Comparison of ENCODE assay signal across 21 cellular contexts in genomic region chr3:171514466-171514865, GRCh38. TPM values are rescaled to one million over a fixed set of nuclear protein-coding genes. Genes with fewer than 3 reads are reported as not detected.
DNase-seq lines count a peak whose midpoint lies in the region; ATAC-seq and TF ChIP-seq lines count a peak whose summit lies in the region.
"Had no signal": no experiment of that assay in that cellular context is flagged by ENCODE, and none has a peak within 500 bp of the region (broad histone marks: within the 10 kb centered on the region; RNA-seq: fewer than 3 reads in every experiment).

No MANE protein-coding gene starts in this region.

- H3K4me3 Mint-ChIP-seq in mesothelial cell of epicardium (no peak overlapping the region), WTC11 (no peak overlapping the region)
- H3K4me3 Mint-ChIP-seq: activated naive CD8-positive, alpha-beta T cell treated with anti-CD3 and anti-CD28 coated beads, Interleukin-2, amount 50 U/mL, for 24 hours; CD4-positive, alpha-beta memory T cell; T-helper 17 cell had no signal

- CTCF ChIA-PET in WTC11 (lab: Charles Lee) = interaction anchor here (1.5 kb wide), 1 partner anchor 99 kb away, joined by 3 read pairs; no protein-coding TSS in a partner anchor

- POLR2A ChIA-PET in WTC11 (lab: Charles Lee) = no interaction called here

- no peaks in the 10 kb centered on the region for H3K9me3 Mint-ChIP-seq in mesothelial cell of epicardium
- no peaks in the 10 kb centered on the region for H3K9me3 Mint-ChIP-seq in WTC11
- H3K9me3 Mint-ChIP-seq: activated naive CD8-positive, alpha-beta T cell treated with anti-CD3 and anti-CD28 coated beads, Interleukin-2, amount 50 U/mL, for 24 hours had no signal

- intact Hi-C loops in tibial artery (cut with DNase I; ENCODE audit: low total_unique reads) = no loop called here

- H3K27me3 Mint-ChIP-seq in mesothelial cell of epicardium (ENCODE audit: low read depth) (peaks cover 18% of the 10 kb centered on the region), WTC11 (ENCODE audit: low read depth) (no peaks in the 10 kb centered on the region)
- H3K27me3 Mint-ChIP-seq: activated naive CD8-positive, alpha-beta T cell treated with anti-CD3 and anti-CD28 coated beads, Interleukin-2, amount 50 U/mL, for 24 hours had no signal

- H3K4me3 ChIP-seq in BE2C (ENCODE audit: low read depth, low read length) (no peak overlapping the region), tibial artery (no peak overlapping the region)
- H3K4me3 ChIP-seq: MG63, right atrium auricular region, vagina had no signal

- H3K4me1 ChIP-seq in BE2C (peaks cover 5% of the 10 kb centered on the region), tibial artery (peaks cover 0 to 3% (median 0%) of the 10 kb centered on the region in 4 donors)
- H3K4me1 ChIP-seq: right atrium auricular region, vagina had no signal

- no peak overlapping the region for H3K27ac ChIP-seq in tibial artery
- H3K27ac ChIP-seq: brain microvascular endothelial cell, right atrium auricular region, vagina had no signal

- no peaks in the 10 kb centered on the region for H3K27me3 ChIP-seq in BE2C
- H3K27me3 ChIP-seq in tibial artery = no peaks in the 10 kb centered on the region
- H3K27me3 ChIP-seq: brain microvascular endothelial cell, right atrium auricular region, vagina had no signal

- H3K9me3 ChIP-seq in BE2C = no peaks in the 10 kb centered on the region
- no peaks in the 10 kb centered on the region for H3K9me3 ChIP-seq in tibial artery
- H3K9me3 ChIP-seq: MG63, right atrium auricular region, vagina had no signal

- H3K4me1 Mint-ChIP-seq in mesothelial cell of epicardium (no peaks in the 10 kb centered on the region), WTC11 (no peaks in the 10 kb centered on the region)
- H3K4me1 Mint-ChIP-seq: activated naive CD8-positive, alpha-beta T cell treated with anti-CD3 and anti-CD28 coated beads, Interleukin-2, amount 50 U/mL, for 24 hours; CD4-positive, alpha-beta memory T cell; T-helper 17 cell had no signal

- TF ChIP-seq CTCF in BE2C (IDR thresholded peaks at IDR 0.05; ENCODE audit: low read depth, low read length) (0 out of 2 replicates have a peak, but pooled peaks have one; percentile 5), mesothelial cell of epicardium (IDR thresholded peaks at IDR 0.05; ENCODE audit: unreplicated experiment) (peak; percentile 51), WTC11 (IDR thresholded peaks at IDR 0.05) (no peak), tibial artery (IDR thresholded peaks at IDR 0.05) (no peak)

- H3K36me3 ChIP-seq in BE2C = no peaks in the 10 kb centered on the region
- no peaks in the 10 kb centered on the region for H3K36me3 ChIP-seq in tibial artery
- H3K36me3 ChIP-seq: brain microvascular endothelial cell, MG63, right atrium auricular region, vagina had no signal

- H3K27ac Mint-ChIP-seq in mesothelial cell of epicardium (no peak overlapping the region), WTC11 (no peak overlapping the region)
- H3K27ac Mint-ChIP-seq: activated naive CD8-positive, alpha-beta T cell treated with anti-CD3 and anti-CD28 coated beads, Interleukin-2, amount 50 U/mL, for 24 hours; CD4-positive, alpha-beta memory T cell; T-helper 17 cell had no signal

- DNase-seq in BE2C (no peak), HT-29 (ENCODE audit: low spot score) (peak; percentile 20), mesothelial cell of epicardium (ENCODE audit: low spot score in 2 of 2, unreplicated experiment in 2 of 2) (no peak), dedifferentiated amniotic fluid mesenchymal stem cell (ENCODE audit: extremely low spot score) (no peak), WTC11 (ENCODE audit: low spot score) (no peak), tibial artery (no peak)
- DNase-seq: activated CD4-positive, alpha-beta T cell treated with anti-CD3 and anti-CD28 coated beads, Interleukin-2, amount 50 U/mL, for 1 hour; activated CD8-positive, alpha-beta memory T cell treated with anti-CD3 and anti-CD28 coated beads, Interleukin-2, amount 50 U/mL, for 48 hours; activated effector memory CD4-positive, alpha-beta T cell treated with Interleukin-2 at 50 U/mL for 16 hours; activated naive CD8-positive, alpha-beta T cell treated with anti-CD3 and anti-CD28 coated beads, Interleukin-2, amount 50 U/mL, for 24 hours; brain microvascular endothelial cell; CD4-positive, alpha-beta memory T cell; mammary epithelial cell; MG63; NCI-H146; NCI-H82; T-helper 17 cell had no signal

- H3K36me3 Mint-ChIP-seq in mesothelial cell of epicardium (no peaks in the 10 kb centered on the region), WTC11 (no peaks in the 10 kb centered on the region)
- H3K36me3 Mint-ChIP-seq: CD4-positive, alpha-beta memory T cell had no signal

- ATAC-seq in SK-N-SH treated with all-trans-retinoic acid at 6 μM for 48 hours (no peak), WTC11 (no peak), HG02678 (IDR thresholded peaks at IDR 0.05; ENCODE audit: unreplicated experiment) (no peak)
- ATAC-seq: activated naive CD8-positive, alpha-beta T cell treated with anti-CD3 and anti-CD28 coated beads, Interleukin-2, amount 50 U/mL, for 24 hours; T-helper 17 cell had no signal

TF ChIP-seq in SK-N-SH treated with all-trans-retinoic acid at 6 μM for 48 hours, 23 proteins besides CTCF, POLR2A, EP300 and RAD21:
- TF ChIP-seq ZNF8 (CRISPR knock-in tag; IDR thresholded peaks at IDR 0.05) = peak; percentile 38; the same call in 1 of the 2 replicates
- TF ChIP-seq ISL1 (CRISPR knock-in tag; IDR thresholded peaks at IDR 0.05) = no peak
- TF ChIP-seq PPARA (CRISPR knock-in tag; IDR thresholded peaks at IDR 0.05; ENCODE audit: borderline replicate concordance) = no peak

TF ChIP-seq in WTC11, 78 proteins besides CTCF, POLR2A, EP300 and RAD21:
- TF ChIP-seq MYBL2 (CRISPR knock-in tag; IDR thresholded peaks at IDR 0.05) = no peak
- no peak for TF ChIP-seq ZBTB43 (CRISPR knock-in tag; IDR thresholded peaks at IDR 0.05)

RNA-seq across cellular contexts. Expression of gene TNIK, which starts 54.3 kb away (rescaled TPM):
- 25.4 TPM for polyA plus RNA-seq in BE2C (2012; ENCODE audit: insufficient read depth, insufficient read length, low read depth)
- 12.4 and 14.6 TPM in 2 replicates for total RNA-seq in HT-29 (2014; rRNA removed; shearing (Covaris generic))
- total RNA-seq in mesothelial cell of epicardium (7.3 to 9.3 TPM (median 8.8 TPM) in 3 replicates), WTC11 (2021) (50.3 to 53.0 TPM (median 51.9 TPM) in 3 replicates)

Comparison
In these comparisons a context has a peak if more than half of its experiments do, and no peak if none do; other contexts are left out.
1. CTCF ChIP-seq: peak in BE2C (single experiment) and mesothelial cell of epicardium (single experiment); none in WTC11 (single experiment) and tibial artery (0 of 2).